In the genomic region with DNA sequence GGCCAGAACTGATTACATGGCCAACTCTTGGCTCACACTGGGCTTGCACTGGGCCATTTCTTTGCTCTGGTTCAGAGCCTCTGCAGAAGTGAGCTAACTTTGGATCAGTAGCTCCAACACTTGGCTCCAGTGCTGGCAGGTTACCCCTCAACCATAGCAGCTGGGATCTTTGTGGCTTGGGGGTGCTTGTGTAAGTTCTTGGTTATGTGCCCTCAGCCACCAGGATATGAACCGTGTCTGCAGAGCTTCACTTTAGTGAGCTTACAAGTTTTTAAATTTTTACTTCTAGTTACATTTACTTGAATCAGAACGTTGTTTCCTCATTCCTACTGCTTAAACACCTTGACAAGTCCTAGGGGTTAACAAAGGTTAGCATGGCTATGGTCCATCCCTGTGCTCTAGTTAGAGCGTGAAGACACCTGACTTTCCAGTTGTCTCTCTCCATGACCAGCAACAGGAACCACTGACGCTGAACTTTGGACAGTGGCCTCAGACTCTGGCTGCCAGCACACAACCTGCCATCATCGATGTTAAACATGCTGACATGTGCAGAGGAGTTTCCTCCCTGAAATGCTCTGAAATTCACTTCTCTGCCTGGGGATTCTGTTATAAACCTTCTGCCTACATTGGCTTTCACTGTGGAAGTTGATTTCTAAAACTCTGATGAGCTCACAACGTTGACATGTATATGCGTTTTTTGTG, we compare ENCODE assay signal across 10 cellular contexts. TPM values are rescaled to one million over a fixed set of nuclear protein-coding genes. Genes with fewer than 3 reads are reported as not detected.
DNase-seq lines count a peak whose midpoint lies in the region; ATAC-seq and TF ChIP-seq lines count a peak whose summit lies in the region.
"Had no signal": no experiment of that assay in that cellular context is flagged by ENCODE, and none has a peak within 500 bp of the region (broad histone marks: within the 10 kb centered on the region; RNA-seq: fewer than 3 reads in every experiment).

No MANE protein-coding gene starts in this region.

- H3K4me3 Mint-ChIP-seq in CD8-positive, alpha-beta memory T cell = peak overlapping the region in 3 of 7 donors; percentile 23 to 71 (median 48)
- H3K4me3 Mint-ChIP-seq: activated B cell treated with CpG ODN at 0.5 μM for 24 hours had no signal

- H3K27me3 Mint-ChIP-seq in CD8-positive, alpha-beta memory T cell = no peaks in the 10 kb centered on the region
- H3K27me3 Mint-ChIP-seq: activated B cell treated with CpG ODN at 0.5 μM for 24 hours had no signal

- H3K4me1 Mint-ChIP-seq in CD8-positive, alpha-beta memory T cell = peaks cover 31 to 57% (median 34%) of the 10 kb centered on the region in 3 donors

- peaks cover 43% of the 10 kb centered on the region for H3K4me1 ChIP-seq in CD8-positive, alpha-beta memory T cell (ENCODE audit: insufficient read depth, low read length)
- H3K4me1 ChIP-seq in liver (ENCODE audit: control insufficient read depth in 4 of 4, insufficient read depth in 4 of 4, low read length in 3 of 4) = peaks cover 22 to 76% (median 60%) of the 10 kb centered on the region in 4 donors

- POLR2A ChIA-PET in CD8-positive, alpha-beta memory T cell (lab: Charles Lee) = interaction anchor here (0.6 kb wide), 1 partner anchor 204 kb away, joined by 4 read pairs; no protein-coding TSS in a partner anchor
- POLR2A ChIA-PET in RWPE1 (lab: Yijun Ruan, JAX; ENCODE audit: low non-redundant PET) = no interaction called here

- H3K4me3 ChIP-seq in CD8-positive, alpha-beta memory T cell (ENCODE audit: low read length) = no peak overlapping the region
- peak overlapping the region in 1 of 3 donors; percentile 13 for H3K4me3 ChIP-seq in liver (ENCODE audit: low read depth in 1 of 3, low read length in 3 of 3)

- peak overlapping the region; percentile 36 to 83 (median 66) for H3K27ac Mint-ChIP-seq in CD8-positive, alpha-beta memory T cell

- peak; percentile 45 to 48 for TF ChIP-seq RAD21 in liver (IDR thresholded peaks at IDR 0.05)

- H3K27me3 ChIP-seq in CD8-positive, alpha-beta memory T cell (ENCODE audit: insufficient read depth, low read length, poor library complexity, severe bottlenecking) = no peaks in the 10 kb centered on the region
- H3K27me3 ChIP-seq in liver (ENCODE audit: control insufficient read depth in 4 of 4, insufficient read depth in 4 of 4, low read length in 3 of 4) = no peaks in the 10 kb centered on the region

- H3K36me3 ChIP-seq in CD8-positive, alpha-beta memory T cell (ENCODE audit: insufficient read depth, low read length) = peaks cover 10% of the 10 kb centered on the region
- peaks cover 2 to 27% (median 15%) of the 10 kb centered on the region in 4 donors for H3K36me3 ChIP-seq in liver (ENCODE audit: control insufficient read depth in 4 of 4, insufficient read depth in 3 of 4, low read depth in 1 of 4, low read length in 3 of 4)

- WGBS in liver = 22% methylated on average over 7 of the region's 7 CpGs

- H3K27ac ChIP-seq in CD8-positive, alpha-beta memory T cell (ENCODE audit: low read depth, low read length) = no peak overlapping the region
- H3K27ac ChIP-seq in RWPE1 = peak overlapping the region; percentile 56
- H3K27ac ChIP-seq in liver (ENCODE audit: low read depth in 1 of 2, low read length in 2 of 2) = peak overlapping the region; percentile 52 to 87

- no peaks in the 10 kb centered on the region for H3K9me3 ChIP-seq in CD8-positive, alpha-beta memory T cell (ENCODE audit: low read length)
- H3K9me3 ChIP-seq in liver (ENCODE audit: control insufficient read depth in 4 of 4, low read length in 3 of 4) = no peaks in the 10 kb centered on the region

- DNase-seq in CD8-positive, alpha-beta memory T cell = no peak
- DNase-seq in RWPE1 (ENCODE audit: low spot score) (no peak), D341Med (ENCODE audit: low spot score) (no peak), NCI-H2227 (lab: John Stamatoyannopoulos, UW; ENCODE audit: unreplicated experiment) (no peak)
- DNase-seq: activated B cell treated with CpG ODN at 0.5 μM for 24 hours, cortex of kidney, EL, islet precursor cell had no signal

- H3K9ac ChIP-seq in liver (ENCODE audit: low read depth in 1 of 2, low read length in 2 of 2) = peak overlapping the region in 1 of 2 donors; percentile 78

- ATAC-seq in HG03521 (IDR thresholded peaks at IDR 0.05; ENCODE audit: unreplicated experiment) = no peak

- peaks cover 0 to 72% (median 4%) of the 10 kb centered on the region in 3 donors for H3K36me3 Mint-ChIP-seq in CD8-positive, alpha-beta memory T cell

- H3K9me3 Mint-ChIP-seq in CD8-positive, alpha-beta memory T cell = no peaks in the 10 kb centered on the region
- H3K9me3 Mint-ChIP-seq: activated B cell treated with CpG ODN at 0.5 μM for 24 hours had no signal

- CTCF ChIA-PET in CD8-positive, alpha-beta memory T cell (lab: Charles Lee) = interaction anchor here (0.6 to 2.2 kb wide), 7 partner anchors 9 to 1805 kb away, joined by 3 to 9 read pairs (median 3); partner anchors contain the start of gene COG8
- CTCF ChIA-PET in RWPE1 (lab: Yijun Ruan, JAX) = interaction anchor here (0.7 to 1.1 kb wide), 3 partner anchors 14 to 351 kb away, joined by 3 to 5 read pairs (median 4); no protein-coding TSS in a partner anchor

- TF ChIP-seq CTCF in RWPE1 (conservative IDR thresholded peaks at IDR 0.05; ENCODE audit: low read depth) (no peak), liver (IDR thresholded peaks at IDR 0.05; ENCODE audit: low read depth, low read length, missing input control) (no peak)

TF ChIP-seq in liver, 16 proteins besides CTCF, POLR2A, EP300 and RAD21 (continues in another document):
- TF ChIP-seq ZBTB33 (IDR thresholded peaks at IDR 0.05) = peak; percentile 74
- TF ChIP-seq, protein P1, sequence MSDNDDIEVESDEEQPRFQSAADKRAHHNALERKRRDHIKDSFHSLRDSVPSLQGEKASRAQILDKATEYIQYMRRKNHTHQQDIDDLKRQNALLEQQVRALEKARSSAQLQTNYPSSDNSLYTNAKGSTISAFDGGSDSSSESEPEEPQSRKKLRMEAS (IDR thresholded peaks at IDR 0.05) = peak; percentile 93
- TF ChIP-seq JUND (IDR thresholded peaks at IDR 0.05) = peak; percentile 68 to 72
- TF ChIP-seq EGR1 (IDR thresholded peaks at IDR 0.05; ENCODE audit: low read depth in 2 of 2) = peak in 1 of 2 donors; percentile 25
- peak; percentile 26 for TF ChIP-seq NR2F2 (IDR thresholded peaks at IDR 0.05)
- TF ChIP-seq HNF4A (conservative IDR thresholded peaks at IDR 0.05) = peak; percentile 99
- TF ChIP-seq, protein P2, sequence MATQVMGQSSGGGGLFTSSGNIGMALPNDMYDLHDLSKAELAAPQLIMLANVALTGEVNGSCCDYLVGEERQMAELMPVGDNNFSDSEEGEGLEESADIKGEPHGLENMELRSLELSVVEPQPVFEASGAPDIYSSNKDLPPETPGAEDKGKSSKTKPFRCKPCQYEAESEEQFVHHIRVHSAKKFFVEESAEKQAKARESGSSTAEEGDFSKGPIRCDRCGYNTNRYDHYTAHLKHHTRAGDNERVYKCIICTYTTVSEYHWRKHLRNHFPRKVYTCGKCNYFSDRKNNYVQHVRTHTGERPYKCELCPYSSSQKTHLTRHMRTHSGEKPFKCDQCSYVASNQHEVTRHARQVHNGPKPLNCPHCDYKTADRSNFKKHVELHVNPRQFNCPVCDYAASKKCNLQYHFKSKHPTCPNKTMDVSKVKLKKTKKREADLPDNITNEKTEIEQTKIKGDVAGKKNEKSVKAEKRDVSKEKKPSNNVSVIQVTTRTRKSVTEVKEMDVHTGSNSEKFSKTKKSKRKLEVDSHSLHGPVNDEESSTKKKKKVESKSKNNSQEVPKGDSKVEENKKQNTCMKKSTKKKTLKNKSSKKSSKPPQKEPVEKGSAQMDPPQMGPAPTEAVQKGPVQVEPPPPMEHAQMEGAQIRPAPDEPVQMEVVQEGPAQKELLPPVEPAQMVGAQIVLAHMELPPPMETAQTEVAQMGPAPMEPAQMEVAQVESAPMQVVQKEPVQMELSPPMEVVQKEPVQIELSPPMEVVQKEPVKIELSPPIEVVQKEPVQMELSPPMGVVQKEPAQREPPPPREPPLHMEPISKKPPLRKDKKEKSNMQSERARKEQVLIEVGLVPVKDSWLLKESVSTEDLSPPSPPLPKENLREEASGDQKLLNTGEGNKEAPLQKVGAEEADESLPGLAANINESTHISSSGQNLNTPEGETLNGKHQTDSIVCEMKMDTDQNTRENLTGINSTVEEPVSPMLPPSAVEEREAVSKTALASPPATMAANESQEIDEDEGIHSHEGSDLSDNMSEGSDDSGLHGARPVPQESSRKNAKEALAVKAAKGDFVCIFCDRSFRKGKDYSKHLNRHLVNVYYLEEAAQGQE (IDR thresholded peaks at IDR 0.05) = peak; percentile 86
- TF ChIP-seq TAF1 (conservative IDR thresholded peaks at IDR 0.05) = no peak
- TF ChIP-seq SP1 (IDR thresholded peaks at IDR 0.05) = peak; percentile 99

RNA-seq across cellular contexts. Expression of gene PDF, which starts 4.1 kb away (rescaled TPM):
- total RNA-seq in CD8-positive, alpha-beta memory T cell = 10 to 100 TPM; 29.1 to 34.9 TPM
- polyA plus RNA-seq in CD8-positive, alpha-beta memory T cell = 17.4 TPM
- 10 to 100 TPM; 16.8 to 31.3 TPM for total RNA-seq in liver
- 10 to 100 TPM; 22.2 to 24.0 TPM for polyA plus RNA-seq in liver

RNA-seq across cellular contexts. Expression of gene COG8, which starts 13.0 kb away (rescaled TPM):
- total RNA-seq in CD8-positive, alpha-beta memory T cell = 10 to 100 TPM; 38.1 to 40.0 TPM
- polyA plus RNA-seq in CD8-positive, alpha-beta memory T cell = 42.3 TPM
- 10 to 100 TPM; 28.8 to 37.4 TPM for total RNA-seq in liver
- polyA plus RNA-seq in liver = 10 to 100 TPM; 11.2 to 19.6 TPM

RNA-seq across cellular contexts. Expression of gene NIP7, which starts 13.2 kb away (rescaled TPM):
- 10 to 100 TPM; 73.8 to 80.1 TPM for total RNA-seq in CD8-positive, alpha-beta memory T cell
- polyA plus RNA-seq in CD8-positive, alpha-beta memory T cell = 23.7 TPM
- total RNA-seq in liver = 10 to 100 TPM; 11.7 to 14.0 TPM
- polyA plus RNA-seq in liver = 10 to 100 TPM in 1 of 2 donors, 1 to 10 TPM in 1; 7.4 to 10.5 TPM

RNA-seq across cellular contexts. Expression of gene VPS4A, which starts 15.2 kb away (rescaled TPM):
- 10 to 100 TPM; 35.7 to 35.9 TPM for total RNA-seq in CD8-positive, alpha-beta memory T cell
- polyA plus RNA-seq in CD8-positive, alpha-beta memory T cell = 48.1 TPM
- total RNA-seq in liver = 10 to 100 TPM; 13.3 to 15.2 TPM
- polyA plus RNA-seq in liver = 10 to 100 TPM; 13.7 to 15.7 TPM

RNA-seq across cellular contexts. Expression of gene TMED6, which starts 25.3 kb away (rescaled TPM):
- total RNA-seq in CD8-positive, alpha-beta memory T cell = 1 to 10 TPM in 1 of 2 experiments, under 1 TPM in 1; 0.80 to 1.4 TPM
- not detected for polyA plus RNA-seq in CD8-positive, alpha-beta memory T cell
- total RNA-seq in liver = 10 to 100 TPM; 10.6 to 46.2 TPM
- polyA plus RNA-seq in liver = 10 to 100 TPM in 1 of 2 donors, under 1 TPM in 1; 0.18 to 11.4 TPM

Comparison
In these comparisons a context has a peak if more than half of its experiments do, and no peak if none do; other contexts are left out.
1. RNA of gene NIP7, which starts 13.2 kb away (total RNA-seq): 73.8 to 80.1 TPM in CD8-positive, alpha-beta memory T cell; 11.7 to 14.0 TPM in liver; every median in the first group is over 4 times any median in the second.